Comparison of ENCODE assay signal across 1 cellular context in the genomic region with DNA sequence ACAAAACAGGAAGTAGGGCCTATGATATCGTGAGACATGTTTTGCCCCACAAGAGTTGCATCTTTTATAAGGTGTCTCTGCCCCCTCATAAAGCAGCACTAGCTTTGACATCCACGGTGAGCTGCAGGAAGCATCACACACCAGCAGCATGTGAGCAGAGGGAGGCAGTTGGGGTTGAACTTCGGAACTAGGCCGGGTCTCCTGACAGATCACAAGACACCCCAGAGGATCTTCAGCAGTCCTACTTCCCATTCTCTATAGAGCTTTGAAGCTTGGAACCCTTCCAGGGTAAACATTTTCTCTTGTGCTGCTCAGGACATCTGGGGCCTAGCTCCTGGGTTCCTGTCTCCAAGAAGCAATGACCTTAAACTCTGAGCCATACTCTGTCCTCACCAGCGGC.
TF ChIP-seq lines count a peak whose summit lies in the region.

No MANE protein-coding gene starts in this region.

TF ChIP-seq in HepG2, 621 proteins besides CTCF, POLR2A, EP300 and RAD21:
- TF ChIP-seq RFXANK (CRISPR knock-in tag; IDR thresholded peaks at IDR 0.05) (no peak), MAFK (conservative IDR thresholded peaks at IDR 0.05 in 1 of 2, IDR thresholded peaks at IDR 0.05 in 1 of 2; ENCODE audit: low read length in 2 of 2) (no peak), ATM (IDR thresholded peaks at IDR 0.05; ENCODE audit: borderline replicate concordance) (no peak), SRF (IDR thresholded peaks at IDR 0.05; ENCODE audit: low read depth, low read length) (no peak), ZNF17 (CRISPR knock-in tag; IDR thresholded peaks at IDR 0.05) (no peak)
- TF ChIP-seq, protein P1, sequence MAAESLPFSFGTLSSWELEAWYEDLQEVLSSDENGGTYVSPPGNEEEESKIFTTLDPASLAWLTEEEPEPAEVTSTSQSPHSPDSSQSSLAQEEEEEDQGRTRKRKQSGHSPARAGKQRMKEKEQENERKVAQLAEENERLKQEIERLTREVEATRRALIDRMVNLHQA (CRISPR knock-in tag; IDR thresholded peaks at IDR 0.05): no peak
- TF ChIP-seq, protein P2, sequence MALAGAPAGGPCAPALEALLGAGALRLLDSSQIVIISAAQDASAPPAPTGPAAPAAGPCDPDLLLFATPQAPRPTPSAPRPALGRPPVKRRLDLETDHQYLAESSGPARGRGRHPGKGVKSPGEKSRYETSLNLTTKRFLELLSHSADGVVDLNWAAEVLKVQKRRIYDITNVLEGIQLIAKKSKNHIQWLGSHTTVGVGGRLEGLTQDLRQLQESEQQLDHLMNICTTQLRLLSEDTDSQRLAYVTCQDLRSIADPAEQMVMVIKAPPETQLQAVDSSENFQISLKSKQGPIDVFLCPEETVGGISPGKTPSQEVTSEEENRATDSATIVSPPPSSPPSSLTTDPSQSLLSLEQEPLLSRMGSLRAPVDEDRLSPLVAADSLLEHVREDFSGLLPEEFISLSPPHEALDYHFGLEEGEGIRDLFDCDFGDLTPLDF (CRISPR knock-in tag; IDR thresholded peaks at IDR 0.05): no peak
- TF ChIP-seq, protein P3, sequence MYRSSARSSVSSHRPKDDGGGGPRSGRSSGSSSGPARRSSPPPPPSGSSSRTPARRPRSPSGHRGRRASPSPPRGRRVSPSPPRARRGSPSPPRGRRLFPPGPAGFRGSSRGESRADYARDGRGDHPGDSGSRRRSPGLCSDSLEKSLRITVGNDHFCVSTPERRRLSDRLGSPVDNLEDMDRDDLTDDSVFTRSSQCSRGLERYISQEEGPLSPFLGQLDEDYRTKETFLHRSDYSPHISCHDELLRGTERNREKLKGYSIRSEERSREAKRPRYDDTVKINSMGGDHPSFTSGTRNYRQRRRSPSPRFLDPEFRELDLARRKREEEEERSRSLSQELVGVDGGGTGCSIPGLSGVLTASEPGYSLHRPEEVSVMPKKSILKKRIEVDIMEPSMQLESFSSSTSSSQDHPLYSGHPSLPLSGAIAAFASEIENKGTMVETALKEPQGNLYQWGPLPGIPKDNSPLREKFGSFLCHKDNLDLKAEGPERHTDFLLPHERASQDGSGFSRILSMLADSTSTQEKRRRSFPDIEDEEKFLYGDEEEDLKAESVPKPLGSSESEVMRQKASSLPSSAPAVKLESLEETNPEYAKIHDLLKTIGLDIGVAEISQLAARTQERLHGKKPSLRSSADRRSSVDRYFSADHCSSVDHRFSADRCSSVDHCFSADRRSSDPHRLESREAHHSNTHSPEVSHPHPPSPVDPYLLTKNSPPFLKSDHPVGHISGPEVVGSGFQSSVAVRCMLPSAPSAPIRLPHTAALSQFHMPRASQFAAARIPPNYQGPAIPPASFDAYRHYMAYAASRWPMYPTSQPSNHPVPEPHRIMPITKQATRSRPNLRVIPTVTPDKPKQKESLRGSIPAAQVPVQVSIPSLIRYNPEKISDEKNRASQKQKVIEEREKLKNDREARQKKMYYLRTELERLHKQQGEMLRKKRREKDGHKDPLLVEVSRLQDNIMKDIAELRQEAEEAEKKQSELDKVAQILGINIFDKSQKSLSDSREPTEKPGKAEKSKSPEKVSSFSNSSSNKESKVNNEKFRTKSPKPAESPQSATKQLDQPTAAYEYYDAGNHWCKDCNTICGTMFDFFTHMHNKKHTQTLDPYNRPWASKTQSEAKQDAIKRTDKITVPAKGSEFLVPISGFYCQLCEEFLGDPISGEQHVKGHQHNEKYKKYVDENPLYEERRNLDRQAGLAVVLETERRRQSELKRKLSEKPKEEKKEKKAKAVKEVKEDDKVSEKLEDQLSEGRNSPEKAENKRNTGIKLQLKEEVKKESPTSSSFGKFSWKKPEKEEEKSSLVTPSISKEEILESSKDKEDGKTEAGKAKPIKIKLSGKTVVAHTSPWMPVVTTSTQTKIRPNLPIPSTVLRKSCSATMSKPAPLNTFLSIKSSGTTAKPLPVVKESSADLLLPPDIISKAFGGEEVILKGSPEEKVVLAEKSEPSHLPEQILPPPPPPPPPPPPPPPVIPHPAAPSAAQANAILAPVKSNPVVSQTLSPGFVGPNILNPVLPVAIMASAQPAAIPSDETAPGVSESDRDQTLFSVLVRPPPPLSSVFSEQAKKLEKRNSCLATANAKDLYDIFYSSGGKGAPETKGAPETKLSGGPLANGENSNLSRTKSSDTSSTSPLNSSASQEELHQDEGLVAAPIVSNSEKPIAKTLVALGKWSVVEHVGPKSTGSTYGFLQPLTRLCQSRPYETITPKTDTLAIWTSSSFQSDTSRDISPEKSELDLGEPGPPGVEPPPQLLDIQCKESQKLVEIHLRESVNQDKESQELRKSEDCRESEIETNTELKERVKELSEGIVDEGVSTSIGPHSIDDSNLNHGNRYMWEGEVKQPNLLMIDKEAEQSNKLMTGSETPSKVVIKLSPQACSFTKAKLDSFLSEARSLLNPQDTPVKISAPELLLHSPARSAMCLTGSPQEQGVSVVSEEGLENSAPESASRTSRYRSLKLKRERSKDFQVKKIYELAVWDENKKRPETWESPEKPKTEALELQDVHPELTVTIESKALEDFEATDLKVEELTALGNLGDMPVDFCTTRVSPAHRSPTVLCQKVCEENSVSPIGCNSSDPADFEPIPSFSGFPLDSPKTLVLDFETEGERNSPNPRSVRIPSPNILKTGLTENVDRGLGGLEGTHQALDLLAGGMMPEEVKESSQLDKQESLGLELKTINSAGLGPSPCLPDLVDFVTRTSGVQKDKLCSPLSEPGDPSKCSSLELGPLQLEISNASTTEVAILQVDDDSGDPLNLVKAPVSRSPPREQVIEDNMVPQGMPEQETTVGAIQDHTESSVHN (CRISPR knock-in tag; IDR thresholded peaks at IDR 0.05): no peak
